ENCODE assay signal across 25 cellular contexts in genomic region chr17:61460796-61461585, GRCh38. TPM values are rescaled to one million over a fixed set of nuclear protein-coding genes. Genes with fewer than 3 reads are reported as not detected.
A peak's percentile ranks its signal among the peaks of the same experiment; 100 is the strongest.
DNase-seq lines count a peak whose midpoint lies in the region; ATAC-seq, FAIRE-seq and TF ChIP-seq lines count a peak whose summit lies in the region.
"Had no signal": no experiment of that assay in that cellular context is flagged by ENCODE, and none has a peak within 500 bp of the region (broad histone marks: within the 10 kb centered on the region; RNA-seq: fewer than 3 reads in every experiment).

No MANE protein-coding gene starts in this region.

- H3K9me3 ChIP-seq in HepG2 (ENCODE audit: low read length) (no peaks in the 10 kb centered on the region), right lobe of liver (no peaks in the 10 kb centered on the region)
- H3K9me3 ChIP-seq: heart left ventricle, ovary, suprapubic skin had no signal

- no peaks in the 10 kb centered on the region for H4K20me1 ChIP-seq in HepG2 (ENCODE audit: insufficient read depth, low read length)

- peaks cover 91% of the 10 kb centered on the region for H3K27me3 Mint-ChIP-seq in brain
- peaks cover 47 to 91% (median 71%) of the 10 kb centered on the region in 5 donors for H3K27me3 Mint-ChIP-seq in naive thymus-derived CD8-positive, alpha-beta T cell
- H3K27me3 Mint-ChIP-seq in T-helper 2 cell treated with Interferon-gamma antibody and Interleukin-4, amounts not matched to agents 5 μg/mL and 100 μg/mL, for 36 hours (ENCODE audit: low read depth), result peaks cover 72% of the 10 kb centered on the region

- no peaks in the 10 kb centered on the region for H3K79me2 ChIP-seq in HepG2 (ENCODE audit: insufficient read depth, low read length)

- H3K36me3 Mint-ChIP-seq in brain, result no peaks in the 10 kb centered on the region
- no peaks in the 10 kb centered on the region for H3K36me3 Mint-ChIP-seq in naive thymus-derived CD8-positive, alpha-beta T cell
- H3K36me3 Mint-ChIP-seq in T-helper 2 cell treated with Interferon-gamma antibody and Interleukin-4, amounts not matched to agents 5 μg/mL and 100 μg/mL, for 36 hours (ENCODE audit: low read depth), result peaks cover 3% of the 10 kb centered on the region
- H3K36me3 Mint-ChIP-seq: immature natural killer cell; stimulated activated effector memory CD8-positive, alpha-beta T cell treated with anti-CD3 and anti-CD28 coated beads, Interleukin-12 subunit alpha, Interleukin-12 subunit beta, amount 100 ng/mL, for 72 hours had no signal

- CTCF ChIA-PET in HepG2 (lab: Yijun Ruan, JAX; ENCODE audit: low intra/inter-chr PET ratio, low total read pairs), result no interaction called here

- TSS peak; percentile 70 for BruUV-seq in HepG2 (replicated peaks; lab: Mats Ljungman, UMichigan)

- DNase-seq in HepG2 (ENCODE audit: low spot score) (peak; percentile 98), right lobe of liver (no peak), foreskin keratinocyte (no peak)
- DNase-seq in naive thymus-derived CD8-positive, alpha-beta T cell, result peak in 1 of 10 donors; percentile 3
- no peak for DNase-seq in T-helper 2 cell treated with Interferon-gamma antibody and Interleukin-4, amounts not matched to agents 5 μg/mL and 100 μg/mL, for 36 hours (ENCODE audit: low spot score)
- DNase-seq: activated CD8-positive, alpha-beta T cell treated with anti-CD3 and anti-CD28 coated beads for 36 hours; brain microvascular endothelial cell; heart left ventricle; immature natural killer cell; left ventricle myocardium superior; NCI-H187 treated with DMSO at 0.1 percent for 48 hours; NCI-H226; NCI-H774 had no signal

- intact Hi-C loops in HepG2 (cut with micrococcal nuclease; ENCODE audit: unreplicated experiment), result loop anchor here (1.0 kb wide), 2 partner anchors 34 to 90 kb away; no protein-coding TSS in a partner anchor
- intact Hi-C loops in right lobe of liver (cut with DNase I), result no loop called here

- H3K4me3 Mint-ChIP-seq in brain, result peak overlapping the region in 3 of 5 experiments; percentile 78 to 83 (median 80)
- peak overlapping the region in 8 of 10 donors; percentile 3 to 74 (median 57) for H3K4me3 Mint-ChIP-seq in naive thymus-derived CD8-positive, alpha-beta T cell
- H3K4me3 Mint-ChIP-seq in T-helper 2 cell treated with Interferon-gamma antibody and Interleukin-4, amounts not matched to agents 5 μg/mL and 100 μg/mL, for 36 hours, result no peak overlapping the region
- H3K4me3 Mint-ChIP-seq: activated CD8-positive, alpha-beta T cell treated with anti-CD3 and anti-CD28 coated beads for 36 hours; immature natural killer cell; stimulated activated effector memory CD8-positive, alpha-beta T cell treated with anti-CD3 and anti-CD28 coated beads, Interleukin-12 subunit alpha, Interleukin-12 subunit beta, amount 100 ng/mL, for 72 hours; T-helper 1 cell treated with Interleukin-12 subunit alpha and Interleukin-12 subunit beta and Interleukin-4 antibody, amounts not matched to agents 30 μg/mL and 1 μg/mL, for 36 hours had no signal

- no peak for TF ChIP-seq CTCF in HepG2 (CRISPR knock-in tag; IDR thresholded peaks at IDR 0.05)
- TF ChIP-seq CTCF in right lobe of liver (IDR thresholded peaks at IDR 0.05), result no peak
- no peak for TF ChIP-seq CTCF in brain (conservative IDR thresholded peaks at IDR 0.05)
- no peak for TF ChIP-seq CTCF in foreskin keratinocyte (conservative IDR thresholded peaks at IDR 0.05)

- H2AFZ ChIP-seq in HepG2 (ENCODE audit: low read length), result no peak overlapping the region

- H3K4me2 ChIP-seq in HepG2 (ENCODE audit: low read depth, low read length), result peak overlapping the region; percentile 84
- H3K4me2 ChIP-seq: KMS-11 had no signal

- no peaks in the 10 kb centered on the region for H3K36me3 ChIP-seq in HepG2 (replicated peaks in 1 of 2; ENCODE audit: control insufficient read depth in 1 of 2, insufficient read depth in 2 of 2, low read length in 2 of 2)
- no peaks in the 10 kb centered on the region for H3K36me3 ChIP-seq in right lobe of liver
- H3K36me3 ChIP-seq: brain microvascular endothelial cell, heart left ventricle, ovary, suprapubic skin had no signal

- H3K27ac Mint-ChIP-seq in brain, result peak overlapping the region in 1 of 5 experiments; percentile 17
- peak overlapping the region in 1 of 10 donors; percentile 29 for H3K27ac Mint-ChIP-seq in naive thymus-derived CD8-positive, alpha-beta T cell
- no peak overlapping the region for H3K27ac Mint-ChIP-seq in T-helper 2 cell treated with Interferon-gamma antibody and Interleukin-4, amounts not matched to agents 5 μg/mL and 100 μg/mL, for 36 hours
- H3K27ac Mint-ChIP-seq: activated CD8-positive, alpha-beta T cell treated with anti-CD3 and anti-CD28 coated beads for 36 hours; immature natural killer cell; stimulated activated effector memory CD8-positive, alpha-beta T cell treated with anti-CD3 and anti-CD28 coated beads, Interleukin-12 subunit alpha, Interleukin-12 subunit beta, amount 100 ng/mL, for 72 hours; T-helper 1 cell treated with Interleukin-12 subunit alpha and Interleukin-12 subunit beta and Interleukin-4 antibody, amounts not matched to agents 30 μg/mL and 1 μg/mL, for 36 hours had no signal

- peak; percentile 100 for FAIRE-seq in HepG2 (lab: Jason Lieb, UNC)
- FAIRE-seq: endometrium, GM12878 had no signal

- peaks cover 71% of the 10 kb centered on the region for H3K4me1 ChIP-seq in HepG2 (ENCODE audit: insufficient read depth, low read length)
- no peaks in the 10 kb centered on the region for H3K4me1 ChIP-seq in right lobe of liver
- H3K4me1 ChIP-seq in foreskin keratinocyte, result no peaks in the 10 kb centered on the region

- in situ Hi-C loops in HepG2 (cut with HindIII; ENCODE audit: extremely low pct_ligation_motif_present, low pct_unique_long_range_greater_than_20kb), result no loop called here

- peak overlapping the region; percentile 46 to 62 (median 61) for H3K4me3 ChIP-seq in HepG2 (replicated peaks in 1 of 3; ENCODE audit: insufficient read depth in 1 of 3, low read depth in 2 of 3, low read length in 3 of 3)
- no peak overlapping the region for H3K4me3 ChIP-seq in right lobe of liver
- H3K4me3 ChIP-seq: GM12878, ovary had no signal

- TF ChIP-seq POLR2A in HepG2 (IDR thresholded peaks at IDR 0.05; ENCODE audit: insufficient read depth in 1 of 2, low read depth in 2 of 2, low read length in 2 of 2), result no peak
- no peak for TF ChIP-seq POLR2A in right lobe of liver (IDR thresholded peaks at IDR 0.05)

- H3K27me3 ChIP-seq in HepG2 (ENCODE audit: control insufficient read depth in 1 of 2, insufficient read depth in 2 of 2, low read length in 2 of 2) (no peaks in the 10 kb centered on the region), right lobe of liver (peaks cover 2 to 18% of the 10 kb centered on the region in 2 donors), foreskin keratinocyte (peaks cover 69% of the 10 kb centered on the region)
- H3K27me3 ChIP-seq: ovary had no signal

- ATAC-seq in HepG2 (peak; percentile 82), right lobe of liver (no peak), HG03159 (IDR thresholded peaks at IDR 0.05; ENCODE audit: unreplicated experiment) (no peak), foreskin keratinocyte (no peak), HG02798 (IDR thresholded peaks at IDR 0.05; ENCODE audit: poor library complexity, unreplicated experiment) (no peak)
- ATAC-seq in naive thymus-derived CD8-positive, alpha-beta T cell, result no peak
- ATAC-seq: activated CD8-positive, alpha-beta T cell treated with anti-CD3 and anti-CD28 coated beads for 36 hours; GM12878; heart left ventricle; left ventricle myocardium superior; stimulated activated effector memory CD8-positive, alpha-beta T cell treated with anti-CD3 and anti-CD28 coated beads, Interleukin-12 subunit alpha, Interleukin-12 subunit beta, amount 100 ng/mL, for 72 hours had no signal

- H3K9me3 Mint-ChIP-seq in brain, result peaks cover 0 to 11% (median 0%) of the 10 kb centered on the region in 5 experiments
- peaks cover 0 to 4% (median 0%) of the 10 kb centered on the region in 9 donors for H3K9me3 Mint-ChIP-seq in naive thymus-derived CD8-positive, alpha-beta T cell
- H3K9me3 Mint-ChIP-seq in T-helper 2 cell treated with Interferon-gamma antibody and Interleukin-4, amounts not matched to agents 5 μg/mL and 100 μg/mL, for 36 hours, result no peaks in the 10 kb centered on the region
- H3K9me3 Mint-ChIP-seq: activated CD8-positive, alpha-beta T cell treated with anti-CD3 and anti-CD28 coated beads for 36 hours; immature natural killer cell; stimulated activated effector memory CD8-positive, alpha-beta T cell treated with anti-CD3 and anti-CD28 coated beads, Interleukin-12 subunit alpha, Interleukin-12 subunit beta, amount 100 ng/mL, for 72 hours; T-helper 1 cell treated with Interleukin-12 subunit alpha and Interleukin-12 subunit beta and Interleukin-4 antibody, amounts not matched to agents 30 μg/mL and 1 μg/mL, for 36 hours had no signal

- peak overlapping the region; percentile 69 for H3K27ac ChIP-seq in HepG2 (ENCODE audit: extremely low read length, insufficient read depth, low read length)
- H3K27ac ChIP-seq in right lobe of liver, result no peak overlapping the region
- H3K27ac ChIP-seq in foreskin keratinocyte, result no peak overlapping the region
- H3K27ac ChIP-seq: brain microvascular endothelial cell, coronary artery, heart left ventricle, KMS-11, ovary, suprapubic skin had no signal

- peak overlapping the region; percentile 43 for H3K9ac ChIP-seq in HepG2 (ENCODE audit: insufficient read depth, low read depth, low read length)
- H3K9ac ChIP-seq: KMS-11 had no signal

- under 1% methylated on average over 12 of the region's 12 CpGs for WGBS in HepG2 (ENCODE audit: low lambda C conversion rate)
- WGBS in right lobe of liver (ENCODE audit: insufficient coverage, low coverage, low lambda C conversion rate, missing lambda C conversion rate), result 14% methylated on average over 12 of the region's 12 CpGs

- H3K4me1 Mint-ChIP-seq in brain, result peaks cover 41% of the 10 kb centered on the region
- H3K4me1 Mint-ChIP-seq in naive thymus-derived CD8-positive, alpha-beta T cell, result peaks cover 20 to 46% (median 37%) of the 10 kb centered on the region in 4 donors
- H3K4me1 Mint-ChIP-seq in T-helper 2 cell treated with Interferon-gamma antibody and Interleukin-4, amounts not matched to agents 5 μg/mL and 100 μg/mL, for 36 hours (ENCODE audit: low read depth), result peaks cover 4% of the 10 kb centered on the region

- TF ChIP-seq EP300 in HepG2 (IDR thresholded peaks at IDR 0.05; ENCODE audit: low read depth in 2 of 2, low read length in 2 of 2), result peak in 1 of 2 experiments; percentile 96; a peak in 3 of 4 replicates
- TF ChIP-seq EP300 in HepG2 (CRISPR knock-in tag; IDR thresholded peaks at IDR 0.05; ENCODE audit: borderline replicate concordance), result peak; percentile 94

- POLR2A ChIA-PET in HepG2 (lab: Yijun Ruan, JAX), result interaction anchor here (1.0 to 2.2 kb wide), 9 partner anchors 10 to 95 kb away, joined by 3 to 12 read pairs (median 4); partner anchors contain the start of gene TBX2
- POLR2A ChIA-PET in naive thymus-derived CD8-positive, alpha-beta T cell (lab: Charles Lee), result no interaction called here

- TF ChIP-seq RAD21 in HepG2 (CRISPR knock-in tag; IDR thresholded peaks at IDR 0.05), result no peak

RNA-seq across cellular contexts. Expression of gene TBX4, which starts 8.8 kb away (rescaled TPM):
- total RNA-seq in HepG2 (2016; rRNA removed; fragmentation: Illumina TruSeq; extraction: Trizol), result 0.86 and 1.1 TPM in 2 replicates
- 0.10 and 0.35 TPM in 2 replicates for total RNA-seq in HepG2 (2016; cell fraction: cytosol; rRNA removed; fragmentation: Illumina TruSeq; extraction: Trizol; ENCODE audit: low read depth)
- total RNA-seq in HepG2 (2016; cell fraction: insoluble cytoplasmic fraction; rRNA removed; fragmentation: Illumina TruSeq; extraction: Trizol), result 0.92 and 1.3 TPM in 2 replicates
- total RNA-seq in HepG2 (2016; cell fraction: membrane; rRNA removed; fragmentation: Illumina TruSeq; extraction: Trizol), result 1.1 and 1.5 TPM in 2 replicates
- total RNA-seq in HepG2 (2016; cell fraction: nucleus; rRNA removed; fragmentation: Illumina TruSeq; extraction: Trizol), result 1.1 and 1.3 TPM in 2 replicates
- polyA plus RNA-seq in HepG2 (2011; rRNA removed), result 0.11 and 0.17 TPM in 2 replicates
- polyA plus RNA-seq in HepG2 (2011; cell fraction: cytosol; rRNA removed), result 0.05 and 0.09 TPM in 2 replicates
- 0.29 and 0.48 TPM in 2 replicates for polyA plus RNA-seq in HepG2 (2011; cell fraction: nucleus; rRNA removed)
- polyA plus RNA-seq in HepG2 (2012), result 0.15 and 0.40 TPM in 2 replicates
- 0.14 and 0.16 TPM in 2 replicates for polyA plus RNA-seq in HepG2 (2016; cell fraction: cytosol; fragmentation: Illumina TruSeq; extraction: Trizol; ENCODE audit: low read depth)
- 1.2 and 1.7 TPM in 2 replicates for polyA plus RNA-seq in HepG2 (2016; cell fraction: insoluble cytoplasmic fraction; fragmentation: Illumina TruSeq; extraction: Trizol; ENCODE audit: low read depth)
- polyA plus RNA-seq in HepG2 (2016; cell fraction: membrane; fragmentation: Illumina TruSeq; extraction: Trizol; ENCODE audit: low read depth), result 0.49 and 0.62 TPM in 2 replicates
- 1.8 and 2.4 TPM in 2 replicates for polyA plus RNA-seq in HepG2 (2016; cell fraction: nucleus; fragmentation: Illumina TruSeq; extraction: Trizol; ENCODE audit: insufficient read depth, low read depth)
- polyA minus RNA-seq in HepG2 (2011; rRNA and poly(A)+ RNA removed; ENCODE audit: low replicate concordance), result not detected in 2 replicates
- polyA minus RNA-seq in HepG2 (2011; cell fraction: cytosol; rRNA and poly(A)+ RNA removed), result not detected in 2 replicates
- not detected in 2 replicates for polyA minus RNA-seq in HepG2 (2011; cell fraction: nucleus; rRNA and poly(A)+ RNA removed)
- not detected for total RNA-seq in right lobe of liver
- polyA plus RNA-seq in brain (ENCODE audit: insufficient read depth, low read depth, low replicate concordance), result not detected
- not detected for total RNA-seq in naive thymus-derived CD8-positive, alpha-beta T cell
- not detected for polyA plus RNA-seq in naive thymus-derived CD8-positive, alpha-beta T cell
- total RNA-seq in foreskin keratinocyte, result 0.07 TPM in 1 of 2 replicates, not detected in the other
- polyA plus RNA-seq in foreskin keratinocyte, result 0.01 TPM in 1 of 2 replicates, not detected in the other
- total RNA-seq: activated CD8-positive, alpha-beta T cell treated with anti-CD3 and anti-CD28 coated beads for 36 hours; GM12878; H4; left ventricle myocardium superior had no signal
- polyA plus RNA-seq: immature natural killer cell, ovary had no signal

Comparison
In these comparisons a context has a peak if more than half of its experiments do, and no peak if none do; other contexts are left out.
1. H3K4me3 ChIP-seq: peak in HepG2 (3 of 3); none in right lobe of liver (0 of 3).